ENCODE assay signal across 10 cellular contexts in the genomic region with DNA sequence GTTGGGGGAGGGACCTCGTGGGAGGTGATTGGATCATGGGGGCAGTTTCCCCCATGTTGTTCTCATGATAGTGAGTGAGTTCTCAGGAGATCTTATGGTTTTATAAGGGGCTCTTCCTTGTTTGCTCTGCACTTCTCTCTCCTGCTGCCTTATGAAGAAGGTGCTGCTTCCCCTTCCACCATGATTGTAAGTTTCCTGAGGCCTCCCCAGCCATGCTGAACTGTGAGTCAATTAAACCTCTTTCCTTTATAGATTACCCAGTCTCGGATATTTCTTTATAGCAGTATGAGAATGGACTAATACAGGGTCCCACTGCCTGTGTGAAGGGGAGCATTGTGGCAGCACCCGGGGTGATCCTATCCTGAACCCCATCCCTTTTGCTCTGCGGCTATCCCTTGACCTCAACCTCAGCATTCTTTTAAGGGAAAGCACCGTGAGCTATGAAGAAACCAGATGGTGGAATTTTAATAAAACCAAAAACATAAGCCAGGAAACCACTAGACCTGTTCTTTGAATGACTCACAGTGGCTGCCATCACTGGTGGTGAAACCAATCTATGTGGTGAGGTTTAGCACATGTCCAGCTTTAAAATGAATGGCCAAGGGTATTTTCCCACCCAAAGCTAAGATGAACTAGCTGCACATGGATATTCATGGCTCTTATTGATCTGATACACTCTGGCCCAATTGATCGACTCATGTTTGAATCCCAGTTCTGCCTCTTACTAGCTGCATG.
DNase-seq lines count a peak whose midpoint lies in the region; ATAC-seq and TF ChIP-seq lines count a peak whose summit lies in the region.
"Had no signal": no experiment of that assay in that cellular context is flagged by ENCODE, and none has a peak within 500 bp of the region (broad histone marks: within the 10 kb centered on the region; RNA-seq: fewer than 3 reads in every experiment).

No MANE protein-coding gene starts in this region.

- CTCF ChIA-PET in AG04450 (lab: Charles Lee) = no interaction called here

- peak overlapping the region; percentile 43 for H3K4me3 Mint-ChIP-seq in activated T-helper 1 cell treated with anti-CD3 and anti-CD28 coated beads, Interleukin-12 subunit alpha, Interleukin-12 subunit beta, Interleukin-2, Interleukin-4 antibody, amounts not matched to agents 30 ng/mL and 10 ng/mL and 1 ng/mL, durations not matched to agents 14 hours and 24 hours and 36 hours
- H3K4me3 Mint-ChIP-seq in osteocyte (ENCODE audit: unreplicated experiment) = no peak overlapping the region
- H3K4me3 Mint-ChIP-seq: endodermal cell had no signal

- H3K4me3 ChIP-seq in AG04450 (ENCODE audit: low read depth, low read length) = no peak overlapping the region
- H3K4me3 ChIP-seq: spleen had no signal

- POLR2A ChIA-PET in AG04450 (lab: Yijun Ruan, JAX) = no interaction called here

- H3K27me3 ChIP-seq in AG04450 (ENCODE audit: control insufficient read depth, insufficient read depth, low read length) = no peaks in the 10 kb centered on the region
- H3K27me3 ChIP-seq: spleen had no signal

- peaks cover 33% of the 10 kb centered on the region for H3K36me3 Mint-ChIP-seq in activated T-helper 1 cell treated with anti-CD3 and anti-CD28 coated beads, Interleukin-12 subunit alpha, Interleukin-12 subunit beta, Interleukin-2, Interleukin-4 antibody, amounts not matched to agents 30 ng/mL and 10 ng/mL and 1 ng/mL, durations not matched to agents 14 hours and 24 hours and 36 hours (ENCODE audit: low read depth)
- no peaks in the 10 kb centered on the region for H3K36me3 Mint-ChIP-seq in osteocyte (ENCODE audit: unreplicated experiment)

- peaks cover 30% of the 10 kb centered on the region for H3K4me1 Mint-ChIP-seq in activated T-helper 1 cell treated with anti-CD3 and anti-CD28 coated beads, Interleukin-12 subunit alpha, Interleukin-12 subunit beta, Interleukin-2, Interleukin-4 antibody, amounts not matched to agents 30 ng/mL and 10 ng/mL and 1 ng/mL, durations not matched to agents 14 hours and 24 hours and 36 hours (ENCODE audit: low read depth)
- H3K4me1 Mint-ChIP-seq in osteocyte (ENCODE audit: unreplicated experiment) = peaks cover 19% of the 10 kb centered on the region
- H3K4me1 Mint-ChIP-seq: endodermal cell had no signal

- intact Hi-C loops in activated T-helper 1 cell treated with anti-CD3 and anti-CD28 coated beads, Interleukin-12 subunit alpha, Interleukin-12 subunit beta, Interleukin-2, Interleukin-4 antibody, amounts not matched to agents 30 ng/mL and 10 ng/mL and 1 ng/mL, durations not matched to agents 14 hours and 24 hours and 36 hours (cut with micrococcal nuclease) = loop anchor here (1.0 to 5.0 kb wide), 7 partner anchors 14 to 124 kb away; a partner anchor contains a TSS

- peaks cover 31% of the 10 kb centered on the region for H3K9me3 Mint-ChIP-seq in activated T-helper 1 cell treated with anti-CD3 and anti-CD28 coated beads, Interleukin-12 subunit alpha, Interleukin-12 subunit beta, Interleukin-2, Interleukin-4 antibody, amounts not matched to agents 30 ng/mL and 10 ng/mL and 1 ng/mL, durations not matched to agents 14 hours and 24 hours and 36 hours
- no peaks in the 10 kb centered on the region for H3K9me3 Mint-ChIP-seq in osteocyte (ENCODE audit: unreplicated experiment)
- H3K9me3 Mint-ChIP-seq: endodermal cell had no signal

- H3K9me3 ChIP-seq in AG04450 (ENCODE audit: control insufficient read depth, insufficient read depth, low read length) = no peaks in the 10 kb centered on the region

- peak overlapping the region; percentile 85 for H3K27ac Mint-ChIP-seq in activated T-helper 1 cell treated with anti-CD3 and anti-CD28 coated beads, Interleukin-12 subunit alpha, Interleukin-12 subunit beta, Interleukin-2, Interleukin-4 antibody, amounts not matched to agents 30 ng/mL and 10 ng/mL and 1 ng/mL, durations not matched to agents 14 hours and 24 hours and 36 hours
- no peak overlapping the region for H3K27ac Mint-ChIP-seq in osteocyte (ENCODE audit: unreplicated experiment)
- H3K27ac Mint-ChIP-seq: endodermal cell had no signal

- peaks cover 3% of the 10 kb centered on the region for H3K27me3 Mint-ChIP-seq in activated T-helper 1 cell treated with anti-CD3 and anti-CD28 coated beads, Interleukin-12 subunit alpha, Interleukin-12 subunit beta, Interleukin-2, Interleukin-4 antibody, amounts not matched to agents 30 ng/mL and 10 ng/mL and 1 ng/mL, durations not matched to agents 14 hours and 24 hours and 36 hours (ENCODE audit: insufficient read depth)
- no peaks in the 10 kb centered on the region for H3K27me3 Mint-ChIP-seq in osteocyte (ENCODE audit: unreplicated experiment)

- ATAC-seq in GM19035 (IDR thresholded peaks at IDR 0.05; ENCODE audit: unreplicated experiment) (peak; percentile 88), HG03066 (IDR thresholded peaks at IDR 0.05; ENCODE audit: low read depth, unreplicated experiment) (peak; percentile 91)

- no peak overlapping the region for H3K27ac ChIP-seq in AG04450 (ENCODE audit: low read depth, low read length)

- peak; percentile 39 for DNase-seq in AG04450 (ENCODE audit: low read depth, low spot score)
- DNase-seq in activated T-helper 1 cell treated with anti-CD3 and anti-CD28 coated beads, Interleukin-12 subunit alpha, Interleukin-12 subunit beta, Interleukin-2, Interleukin-4 antibody, amounts not matched to agents 30 ng/mL and 10 ng/mL and 1 ng/mL, durations not matched to agents 14 hours and 24 hours and 36 hours (ENCODE audit: low spot score) = no peak
- DNase-seq in foreskin melanocyte = no peak
- no peak for DNase-seq in COLO829 (ENCODE audit: low spot score)
- DNase-seq in osteocyte (ENCODE audit: extremely low spot score, unreplicated experiment) = no peak
- DNase-seq in NCI-H345 (lab: John Stamatoyannopoulos, UW) = no peak
- DNase-seq: endodermal cell, spleen had no signal

- no peak for TF ChIP-seq CTCF in AG04450 (IDR thresholded peaks at IDR 0.05; ENCODE audit: low read depth, low read length)
- TF ChIP-seq CTCF in osteocyte (IDR thresholded peaks at IDR 0.05) = no peak
